11 cellular contexts compared by ENCODE assay signal in the genomic region with DNA sequence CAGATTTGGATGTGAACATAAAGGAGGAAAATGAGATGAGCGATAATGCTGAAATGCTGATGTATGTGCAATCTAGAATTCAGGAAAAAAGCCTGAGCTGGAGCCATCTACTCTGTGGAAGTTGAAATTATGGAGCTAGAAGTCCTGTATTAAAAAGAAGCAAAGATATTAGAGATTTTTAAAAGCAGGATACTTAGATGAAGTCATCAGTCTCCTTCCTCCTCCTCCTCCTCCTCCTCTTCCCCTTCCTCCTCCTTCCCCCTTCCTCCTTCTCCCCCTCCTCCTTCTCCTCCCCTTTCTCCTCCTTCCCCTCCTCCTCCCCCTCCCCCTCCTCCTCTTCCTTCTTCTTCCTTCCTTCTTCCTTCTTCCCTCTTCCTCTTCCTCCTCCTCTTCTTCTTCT.
"Had no signal": no experiment of that assay in that cellular context is flagged by ENCODE, and none has a peak within 500 bp of the region (broad histone marks: within the 10 kb centered on the region; RNA-seq: fewer than 3 reads in every experiment).

No MANE protein-coding gene starts in this region.

- DNase-seq: GM23248, GOT3, H7, H9, HCEC 1CT, HFFc6 had no signal

- FAIRE-seq: H1, H54 had no signal

- H3K4me2 ChIP-seq: GM23338 had no signal

- H3K4me3 ChIP-seq: GM23248, GM23338, HAP-1 had no signal

- H3K9me3 ChIP-seq: HAP-1 had no signal

- H3K9ac ChIP-seq: GM23248 had no signal

- ATAC-seq: GM23338, HCT116 had no signal

- H3K4me1 ChIP-seq: HAP-1 had no signal

- H3K27ac ChIP-seq: GM23248 had no signal

- H2AFZ ChIP-seq: GM23248, GM23338 had no signal

- H3K36me3 ChIP-seq: HAP-1 had no signal
